8 cellular contexts compared by ENCODE assay signal in genomic region chr1:229378035-229378434, GRCh38. TPM values are rescaled to one million over a fixed set of nuclear protein-coding genes. Genes with fewer than 3 reads are reported as not detected.
"Had no signal": no experiment of that assay in that cellular context is flagged by ENCODE, and none has a peak within 500 bp of the region (broad histone marks: within the 10 kb centered on the region; RNA-seq: fewer than 3 reads in every experiment).

No MANE protein-coding gene starts in this region.

RNA-seq across cellular contexts. Expression of gene ACTA1, which starts 55.9 kb away (rescaled TPM):
- total RNA-seq: kidney, left colon, left lobe of liver, lung microvascular endothelial cell, mesenteric fat pad, mononuclear cell had no signal
- polyA plus RNA-seq: immature natural killer cell, mammary epithelial cell had no signal
